Comparison of ENCODE assay signal across 8 cellular contexts in the genomic region with DNA sequence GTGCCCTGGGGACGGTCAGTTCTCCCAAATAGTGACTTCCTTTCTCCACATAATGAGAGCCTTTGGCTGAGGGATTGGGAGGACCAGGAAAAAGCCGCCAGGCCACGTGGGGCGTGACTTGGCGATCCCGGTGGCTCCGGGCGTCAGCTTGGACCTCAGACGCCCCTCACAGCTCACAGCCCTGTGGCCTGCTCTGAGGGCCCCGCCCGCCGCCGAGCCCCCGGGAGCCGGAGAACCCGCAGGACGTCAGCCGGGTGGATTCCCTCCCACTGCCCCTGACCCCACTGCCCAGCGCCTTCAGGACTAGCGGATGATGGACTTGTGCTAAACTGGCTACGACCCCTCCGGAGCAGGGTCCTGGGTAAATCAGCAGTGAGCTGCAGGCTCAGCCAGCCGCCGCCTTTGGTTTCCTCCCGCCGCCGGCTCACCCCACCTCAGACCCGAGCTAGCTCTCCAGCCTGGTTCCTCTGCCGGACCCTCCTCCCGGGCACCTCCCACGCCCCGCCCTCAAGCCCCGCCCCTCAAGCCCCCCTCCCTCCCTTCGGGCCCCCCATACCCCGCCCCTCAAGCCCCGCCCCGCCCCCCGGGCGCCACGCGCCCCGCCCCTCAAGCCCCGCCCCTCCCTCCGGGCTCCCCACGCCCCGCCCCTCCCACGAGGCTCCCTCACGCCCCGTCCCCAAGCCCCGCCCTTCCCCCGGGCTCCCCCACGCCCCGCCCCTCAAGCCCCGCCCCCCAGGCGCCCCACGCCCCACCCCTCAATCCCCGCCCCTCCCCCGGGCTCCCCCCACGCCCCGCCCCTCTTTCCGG. TPM values are rescaled to one million over a fixed set of nuclear protein-coding genes. Genes with fewer than 3 reads are reported as not detected.
DNase-seq lines count a peak whose midpoint lies in the region; ATAC-seq, FAIRE-seq and TF ChIP-seq lines count a peak whose summit lies in the region.
"Had no signal": no experiment of that assay in that cellular context is flagged by ENCODE, and none has a peak within 500 bp of the region (broad histone marks: within the 10 kb centered on the region; RNA-seq: fewer than 3 reads in every experiment).

No MANE protein-coding gene starts in this region.

- no peaks in the 10 kb centered on the region for H3K9me3 Mint-ChIP-seq in H9
- H3K9me3 Mint-ChIP-seq in dendritic cell treated with granulocyte-macrophage colony-stimulating factor and Interleukin-4, amounts not matched to agents 40 ng/mL and 50 ng/mL, for 4 days = no peaks in the 10 kb centered on the region

- peaks cover 14% of the 10 kb centered on the region for H3K23me2 ChIP-seq in H9 (ENCODE audit: insufficient read length, low read depth, low read length, poor library complexity, severe bottlenecking)

- no peak overlapping the region for H4K91ac ChIP-seq in H9 (ENCODE audit: insufficient read length, low read depth, low read length)

- H3K27me3 Mint-ChIP-seq in H9 (ENCODE audit: low read depth) = peaks cover 13% of the 10 kb centered on the region
- peaks cover 23% of the 10 kb centered on the region for H3K27me3 Mint-ChIP-seq in dendritic cell treated with granulocyte-macrophage colony-stimulating factor and Interleukin-4, amounts not matched to agents 40 ng/mL and 50 ng/mL, for 4 days
- H3K27me3 Mint-ChIP-seq: activated naive CD8-positive, alpha-beta T cell had no signal

- no peak overlapping the region for H2AK5ac ChIP-seq in H9 (ENCODE audit: insufficient read length, low read length)

- no peak overlapping the region for H3K27ac Mint-ChIP-seq in H9
- H3K27ac Mint-ChIP-seq in dendritic cell treated with granulocyte-macrophage colony-stimulating factor and Interleukin-4, amounts not matched to agents 40 ng/mL and 50 ng/mL, for 4 days = peak overlapping the region; percentile 74
- H3K27ac Mint-ChIP-seq: activated naive CD8-positive, alpha-beta T cell had no signal

- TF ChIP-seq RAD21 in HepG2 (CRISPR knock-in tag; IDR thresholded peaks at IDR 0.05) = no peak

- no peak for FAIRE-seq in HepG2 (lab: Jason Lieb, UNC)

- no peak overlapping the region for H3K4ac ChIP-seq in H9 (ENCODE audit: low read depth, low read length)

- no peak overlapping the region for H3T11ph ChIP-seq in H9 (ENCODE audit: low read length)

- H3K27ac ChIP-seq in DND-41 (ENCODE audit: low read length) = no peak overlapping the region
- H3K27ac ChIP-seq in H9 (ENCODE audit: insufficient read length, low read depth, low read length) = no peak overlapping the region
- 0 out of 2 replicates have a peak overlapping the region, but pooled peaks have one; percentile 29 for H3K27ac ChIP-seq in Panc1 (ENCODE audit: low read length)
- peak overlapping the region; percentile 18 for H3K27ac ChIP-seq in HepG2 (ENCODE audit: extremely low read length, insufficient read depth, low read length)
- H3K27ac ChIP-seq in stomach smooth muscle (ENCODE audit: low read length) = peak overlapping the region; percentile 71

- no peak overlapping the region for H4K8ac ChIP-seq in H9 (replicated peaks; ENCODE audit: insufficient read length, low read depth, low read length)

- peak overlapping the region; percentile 67 for H3K4me2 ChIP-seq in DND-41 (ENCODE audit: insufficient read depth, low read length)
- peak overlapping the region; percentile 89 for H3K4me2 ChIP-seq in H9 (ENCODE audit: insufficient read depth, insufficient read length, low read length)
- peak overlapping the region; percentile 90 for H3K4me2 ChIP-seq in HepG2 (ENCODE audit: low read depth, low read length)

- no peak overlapping the region for H2BK15ac ChIP-seq in H9 (ENCODE audit: low read depth, low read length)

- H3K4me1 Mint-ChIP-seq in H9 = peaks cover 10 to 34% of the 10 kb centered on the region in 2 experiments
- H3K4me1 Mint-ChIP-seq in dendritic cell treated with granulocyte-macrophage colony-stimulating factor and Interleukin-4, amounts not matched to agents 40 ng/mL and 50 ng/mL, for 4 days (ENCODE audit: low read depth) = peaks cover 73% of the 10 kb centered on the region

- H2AFZ ChIP-seq in DND-41 (ENCODE audit: low read depth, low read length) = no peak overlapping the region
- no peak overlapping the region for H2AFZ ChIP-seq in H9 (ENCODE audit: low read length)
- no peak overlapping the region for H2AFZ ChIP-seq in HepG2 (ENCODE audit: low read length)

- no peak overlapping the region for H2BK120ac ChIP-seq in H9 (ENCODE audit: low read depth, low read length, poor library complexity, severe bottlenecking)

- H3K4me1 ChIP-seq in DND-41 (ENCODE audit: insufficient read depth, low read length) (peaks cover 15% of the 10 kb centered on the region), H9 (ENCODE audit: insufficient read depth, low read length) (no peaks in the 10 kb centered on the region), Panc1 (ENCODE audit: control insufficient read depth, insufficient read depth, low read length) (peaks cover 47% of the 10 kb centered on the region), HepG2 (ENCODE audit: insufficient read depth, low read length) (peaks cover 84% of the 10 kb centered on the region), stomach smooth muscle (ENCODE audit: control insufficient read depth, insufficient read depth, low read length) (peaks cover 71% of the 10 kb centered on the region)

- H2BK12ac ChIP-seq in H9 (ENCODE audit: insufficient read length, low read depth, low read length) = no peak overlapping the region

- POLR2A ChIA-PET in Panc1 (lab: Charles Lee) (interaction anchor here (0.6 to 0.7 kb wide), 2 partner anchors 33 to 48 kb away, joined by 3 read pairs; no protein-coding TSS in a partner anchor), HepG2 (lab: Yijun Ruan, JAX) (interaction anchor here (1.1 to 8.5 kb wide), 5 partner anchors 10 to 208 kb away, joined by 3 to 178 read pairs (median 5); a partner anchor contains a TSS)

- ATAC-seq in DND-41 (ENCODE audit: insufficient read depth, low read depth) (peak; percentile 60), Panc1 (no peak), HepG2 (peak; percentile 32)

- H3K9me3 ChIP-seq in DND-41 (ENCODE audit: insufficient read depth, low read length, severe bottlenecking) = no peaks in the 10 kb centered on the region
- H3K9me3 ChIP-seq in H9 (ENCODE audit: control insufficient read depth, low read depth, low read length) = no peaks in the 10 kb centered on the region
- H3K9me3 ChIP-seq in Panc1 (ENCODE audit: control insufficient read depth, insufficient read depth, low read depth, low read length) = no peaks in the 10 kb centered on the region
- H3K9me3 ChIP-seq in HepG2 (ENCODE audit: low read length) = no peaks in the 10 kb centered on the region
- no peaks in the 10 kb centered on the region for H3K9me3 ChIP-seq in stomach smooth muscle (ENCODE audit: control insufficient read depth in 2 of 2, low read length in 2 of 2)

- intact Hi-C loops in Panc1 (cut with micrococcal nuclease; ENCODE audit: unreplicated experiment) (no loop called here), HepG2 (cut with micrococcal nuclease; ENCODE audit: unreplicated experiment) (no loop called here)
- intact Hi-C loops in dendritic cell treated with granulocyte-macrophage colony-stimulating factor and Interleukin-4, amounts not matched to agents 40 ng/mL and 50 ng/mL, for 4 days (cut with micrococcal nuclease) = no loop called here

- H3K9ac ChIP-seq in DND-41 (ENCODE audit: low read depth, low read length) (peak overlapping the region; percentile 38; the same call in 1 of the 2 replicates), H9 (ENCODE audit: extremely low read depth, insufficient read length, low read length) (peak overlapping the region; percentile 67), HepG2 (ENCODE audit: insufficient read depth, low read depth, low read length) (peak overlapping the region; percentile 69), stomach smooth muscle (ENCODE audit: low read length in 2 of 2) (peak overlapping the region; percentile 62 to 64)

- peak overlapping the region; percentile 93; the same call in 1 of the 2 replicates for H3K14ac ChIP-seq in H9 (ENCODE audit: insufficient read depth, low read length)

- H4K5ac ChIP-seq in H9 (ENCODE audit: insufficient read length, low read depth, low read length) = no peak overlapping the region

- in situ Hi-C loops in Panc1 (cut with HindIII; ENCODE audit: low pct_unique_long_range_greater_than_20kb, low sequenced_read_pairs) = no loop called here
- in situ Hi-C loops in HepG2 (cut with HindIII; ENCODE audit: extremely low pct_ligation_motif_present, low pct_unique_long_range_greater_than_20kb) = no loop called here

- H3K36me3 ChIP-seq in DND-41 (ENCODE audit: insufficient read depth, low read length) = no peaks in the 10 kb centered on the region
- no peaks in the 10 kb centered on the region for H3K36me3 ChIP-seq in Panc1 (ENCODE audit: control insufficient read depth, insufficient read depth, low read length)
- no peaks in the 10 kb centered on the region for H3K36me3 ChIP-seq in HepG2 (replicated peaks in 1 of 2; ENCODE audit: control insufficient read depth in 1 of 2, insufficient read depth in 2 of 2, low read length in 2 of 2)
- H3K36me3 ChIP-seq in stomach smooth muscle (ENCODE audit: control insufficient read depth in 2 of 2, insufficient read depth in 2 of 2, low read length in 2 of 2) = no peaks in the 10 kb centered on the region

- H2BK5ac ChIP-seq in H9 (ENCODE audit: insufficient read length, low read length) = no peak overlapping the region

- H3K4me3 ChIP-seq in DND-41 (ENCODE audit: low read depth in 1 of 2, low read length in 2 of 2) (peak overlapping the region in 1 of 2 experiments; percentile 52; a peak in 2 of 4 replicates), Panc1 (ENCODE audit: low read depth in 2 of 2, low read length in 2 of 2) (peak overlapping the region; percentile 35 to 53), HepG2 (replicated peaks in 1 of 3; ENCODE audit: insufficient read depth in 1 of 3, low read depth in 2 of 3, low read length in 3 of 3) (peak overlapping the region; percentile 54 to 83 (median 60); a peak in 5 of 6 replicates), stomach smooth muscle (ENCODE audit: low read length in 2 of 2) (peak overlapping the region; percentile 73 to 74)

- H3K36me3 Mint-ChIP-seq in H9 (ENCODE audit: insufficient read depth in 1 of 3, low read depth in 3 of 3) = no peaks in the 10 kb centered on the region; a peak in 1 of 7 replicates
- peaks cover 8% of the 10 kb centered on the region for H3K36me3 Mint-ChIP-seq in dendritic cell treated with granulocyte-macrophage colony-stimulating factor and Interleukin-4, amounts not matched to agents 40 ng/mL and 50 ng/mL, for 4 days (ENCODE audit: low read depth)
- H3K36me3 Mint-ChIP-seq: activated naive CD8-positive, alpha-beta T cell had no signal

- WGBS in H9 (ENCODE audit: extremely low coverage, insufficient read length, low lambda C conversion rate) = no CpG with 5 or more reads among the region's 61 CpGs
- WGBS in HepG2 (ENCODE audit: low lambda C conversion rate) = 3% methylated on average over 7 of the region's 61 CpGs

- CTCF ChIA-PET in Panc1 (lab: Charles Lee) (interaction anchor here (0.5 to 1.1 kb wide), 2 partner anchors 177 to 458 kb away, joined by 3 to 4 read pairs; no protein-coding TSS in a partner anchor), HepG2 (lab: Yijun Ruan, JAX; ENCODE audit: low intra/inter-chr PET ratio, low total read pairs) (no interaction called here)

- no peak for TF ChIP-seq POLR2A in HepG2 (IDR thresholded peaks at IDR 0.05; ENCODE audit: insufficient read depth in 1 of 2, low read depth in 2 of 2, low read length in 2 of 2)

- peak overlapping the region; percentile 33 for H2BK20ac ChIP-seq in H9 (ENCODE audit: low read depth, low read length, poor library complexity, severe bottlenecking)

- no peak for TF ChIP-seq EP300 in HepG2 (IDR thresholded peaks at IDR 0.05; ENCODE audit: low read depth in 2 of 2, low read length in 2 of 2)
- no peak for TF ChIP-seq EP300 in HepG2 (CRISPR knock-in tag; IDR thresholded peaks at IDR 0.05; ENCODE audit: borderline replicate concordance)

- TF ChIP-seq CTCF in DND-41 (IDR thresholded peaks at IDR 0.05; ENCODE audit: borderline replicate concordance, extremely low read depth, low read length, poor library complexity, severe bottlenecking) = no peak
- TF ChIP-seq CTCF in H9 (conservative IDR thresholded peaks at IDR 0.05) = no peak
- no peak for TF ChIP-seq CTCF in Panc1 (IDR thresholded peaks at IDR 0.05)
- TF ChIP-seq CTCF in HepG2 (CRISPR knock-in tag; IDR thresholded peaks at IDR 0.05) = no peak

- no peak overlapping the region for H3K23ac ChIP-seq in H9 (ENCODE audit: insufficient read length, low read depth, low read length)

- H3K27me3 ChIP-seq in DND-41 (ENCODE audit: insufficient read depth, low read length, poor library complexity) (no peaks in the 10 kb centered on the region), H9 (ENCODE audit: insufficient read depth, low read length) (no peaks in the 10 kb centered on the region), Panc1 (ENCODE audit: control insufficient read depth, insufficient read depth, low read length) (no peaks in the 10 kb centered on the region), HepG2 (ENCODE audit: control insufficient read depth in 1 of 2, insufficient read depth in 2 of 2, low read length in 2 of 2) (peaks cover 0 to 20% of the 10 kb centered on the region in 2 experiments; a peak in 4 of 5 replicates), stomach smooth muscle (ENCODE audit: control insufficient read depth in 1 of 2, insufficient read depth in 2 of 2, low read length in 2 of 2) (no peaks in the 10 kb centered on the region)

- peak overlapping the region; percentile 57 to 75 for H3K4me3 Mint-ChIP-seq in H9
- H3K4me3 Mint-ChIP-seq in dendritic cell treated with granulocyte-macrophage colony-stimulating factor and Interleukin-4, amounts not matched to agents 40 ng/mL and 50 ng/mL, for 4 days = peak overlapping the region; percentile 78
- H3K4me3 Mint-ChIP-seq: activated naive CD8-positive, alpha-beta T cell had no signal

- no peaks in the 10 kb centered on the region for H3K79me2 ChIP-seq in DND-41 (ENCODE audit: insufficient read depth, low read length)
- H3K79me2 ChIP-seq in H9 (ENCODE audit: insufficient read depth, low read length) = no peaks in the 10 kb centered on the region
- no peaks in the 10 kb centered on the region for H3K79me2 ChIP-seq in HepG2 (ENCODE audit: insufficient read depth, low read length)

- no peaks in the 10 kb centered on the region; the same call in none of the 2 replicates for H4K20me1 ChIP-seq in DND-41 (ENCODE audit: insufficient read depth, low read length)
- H4K20me1 ChIP-seq in H9 (ENCODE audit: control insufficient read depth, insufficient read depth, insufficient read length) = no peaks in the 10 kb centered on the region
- H4K20me1 ChIP-seq in HepG2 (ENCODE audit: insufficient read depth, low read length) = no peaks in the 10 kb centered on the region

- no peak overlapping the region for H3K56ac ChIP-seq in H9 (ENCODE audit: insufficient read length, low read depth, low read length)

- H3K79me1 ChIP-seq in H9 (ENCODE audit: insufficient read depth, low read depth, low read length, poor library complexity, severe bottlenecking) = no peaks in the 10 kb centered on the region

- BruUV-seq in Panc1 (replicated peaks; lab: Mats Ljungman, UMichigan) (no TSS peak), HepG2 (replicated peaks; lab: Mats Ljungman, UMichigan) (no TSS peak)

- H3K18ac ChIP-seq in H9 (ENCODE audit: insufficient read length, low read depth, low read length) = peak overlapping the region; percentile 84

- DNase-seq in DND-41 (no peak), H9 (peak; percentile 93), Panc1 (ENCODE audit: low read depth, low spot score) (no peak), HepG2 (ENCODE audit: low spot score) (peak; percentile 57)
- no peak for DNase-seq in activated CD4-positive, alpha-beta T cell treated with anti-CD3 and anti-CD28 coated beads for 4 hours

RNA-seq across cellular contexts. Expression of a gene that starts 10.0 kb away (rescaled TPM):
- total RNA-seq in H9 (2021) (119 and 125 TPM in 2 replicates), Panc1 (2021; ENCODE audit: unreplicated experiment) (177 TPM), HepG2 (2016; rRNA removed; fragmentation: Illumina TruSeq; extraction: Trizol) (10.4 and 10.8 TPM in 2 replicates)
- polyA plus RNA-seq in Panc1 (2012; ENCODE audit: insufficient read length) = 197 TPM
- total RNA-seq in HepG2 (2016; cell fraction: cytosol; rRNA removed; fragmentation: Illumina TruSeq; extraction: Trizol; ENCODE audit: low read depth) = 25.8 and 31.3 TPM in 2 replicates
- 9.1 and 10.5 TPM in 2 replicates for total RNA-seq in HepG2 (2016; cell fraction: insoluble cytoplasmic fraction; rRNA removed; fragmentation: Illumina TruSeq; extraction: Trizol)
- total RNA-seq in HepG2 (2016; cell fraction: membrane; rRNA removed; fragmentation: Illumina TruSeq; extraction: Trizol) = 30.5 and 36.7 TPM in 2 replicates
- total RNA-seq in HepG2 (2016; cell fraction: nucleus; rRNA removed; fragmentation: Illumina TruSeq; extraction: Trizol) = 7.4 and 9.0 TPM in 2 replicates
- polyA plus RNA-seq in HepG2 (2011; rRNA removed) = 9.6 and 14.4 TPM in 2 replicates
- 8.7 and 21.7 TPM in 2 replicates for polyA plus RNA-seq in HepG2 (2011; cell fraction: cytosol; rRNA removed)
- polyA plus RNA-seq in HepG2 (2011; cell fraction: nucleus; rRNA removed) = 37.4 and 44.6 TPM in 2 replicates
- 24.2 and 24.5 TPM in 2 replicates for polyA plus RNA-seq in HepG2 (2012)
- 237 and 239 TPM in 2 replicates for polyA plus RNA-seq in HepG2 (2016; cell fraction: cytosol; fragmentation: Illumina TruSeq; extraction: Trizol; ENCODE audit: low read depth)
- 38.7 and 46.2 TPM in 2 replicates for polyA plus RNA-seq in HepG2 (2016; cell fraction: insoluble cytoplasmic fraction; fragmentation: Illumina TruSeq; extraction: Trizol; ENCODE audit: low read depth)
- 156 and 163 TPM in 2 replicates for polyA plus RNA-seq in HepG2 (2016; cell fraction: membrane; fragmentation: Illumina TruSeq; extraction: Trizol; ENCODE audit: low read depth)
- polyA plus RNA-seq in HepG2 (2016; cell fraction: nucleus; fragmentation: Illumina TruSeq; extraction: Trizol; ENCODE audit: insufficient read depth, low read depth) = 44.5 and 50.9 TPM in 2 replicates
- polyA minus RNA-seq in HepG2 (2011; rRNA and poly(A)+ RNA removed; ENCODE audit: low replicate concordance) = 3.5 and 6.2 TPM in 2 replicates
- polyA minus RNA-seq in HepG2 (2011; cell fraction: cytosol; rRNA and poly(A)+ RNA removed) = 5.6 and 7.3 TPM in 2 replicates
- 6.3 and 6.6 TPM in 2 replicates for polyA minus RNA-seq in HepG2 (2011; cell fraction: nucleus; rRNA and poly(A)+ RNA removed)

RNA-seq across cellular contexts. Expression of a gene that starts 23.5 kb away (rescaled TPM):
- total RNA-seq in H9 (2021) (88.8 and 89.5 TPM in 2 replicates), Panc1 (2021; ENCODE audit: unreplicated experiment) (63.2 TPM), HepG2 (2016; rRNA removed; fragmentation: Illumina TruSeq; extraction: Trizol) (6.9 and 9.6 TPM in 2 replicates)
- polyA plus RNA-seq in Panc1 (2012; ENCODE audit: insufficient read length) = 35.0 TPM
- total RNA-seq in HepG2 (2016; cell fraction: cytosol; rRNA removed; fragmentation: Illumina TruSeq; extraction: Trizol; ENCODE audit: low read depth) = 3.4 and 6.3 TPM in 2 replicates
- total RNA-seq in HepG2 (2016; cell fraction: insoluble cytoplasmic fraction; rRNA removed; fragmentation: Illumina TruSeq; extraction: Trizol) = 7.7 and 7.9 TPM in 2 replicates
- total RNA-seq in HepG2 (2016; cell fraction: membrane; rRNA removed; fragmentation: Illumina TruSeq; extraction: Trizol) = 4.6 and 5.7 TPM in 2 replicates
- 10.6 and 12.2 TPM in 2 replicates for total RNA-seq in HepG2 (2016; cell fraction: nucleus; rRNA removed; fragmentation: Illumina TruSeq; extraction: Trizol)
- polyA plus RNA-seq in HepG2 (2011; rRNA removed) = 4.7 and 5.9 TPM in 2 replicates
- polyA plus RNA-seq in HepG2 (2011; cell fraction: cytosol; rRNA removed) = 3.8 and 4.2 TPM in 2 replicates
- 20.3 and 21.2 TPM in 2 replicates for polyA plus RNA-seq in HepG2 (2011; cell fraction: nucleus; rRNA removed)
- polyA plus RNA-seq in HepG2 (2012) = 10.1 and 12.3 TPM in 2 replicates
- 0.60 and 0.83 TPM in 2 replicates for polyA plus RNA-seq in HepG2 (2016; cell fraction: cytosol; fragmentation: Illumina TruSeq; extraction: Trizol; ENCODE audit: low read depth)
- 16.7 and 23.3 TPM in 2 replicates for polyA plus RNA-seq in HepG2 (2016; cell fraction: insoluble cytoplasmic fraction; fragmentation: Illumina TruSeq; extraction: Trizol; ENCODE audit: low read depth)
- polyA plus RNA-seq in HepG2 (2016; cell fraction: membrane; fragmentation: Illumina TruSeq; extraction: Trizol; ENCODE audit: low read depth) = 3.7 and 4.4 TPM in 2 replicates
- polyA plus RNA-seq in HepG2 (2016; cell fraction: nucleus; fragmentation: Illumina TruSeq; extraction: Trizol; ENCODE audit: insufficient read depth, low read depth) = 33.8 and 34.3 TPM in 2 replicates
- polyA minus RNA-seq in HepG2 (2011; rRNA and poly(A)+ RNA removed; ENCODE audit: low replicate concordance) = 4.4 and 14.7 TPM in 2 replicates
- polyA minus RNA-seq in HepG2 (2011; cell fraction: cytosol; rRNA and poly(A)+ RNA removed) = 16.7 and 22.2 TPM in 2 replicates
- 10.9 and 12.1 TPM in 2 replicates for polyA minus RNA-seq in HepG2 (2011; cell fraction: nucleus; rRNA and poly(A)+ RNA removed)

Comparison
In these comparisons a context has a peak if more than half of its experiments do, and no peak if none do; other contexts are left out.
1. DNase-seq: peak in H9 (single experiment) and HepG2 (single experiment); none in DND-41 (single experiment), Panc1 (single experiment) and activated CD4-positive, alpha-beta T cell treated with anti-CD3 and anti-CD28 coated beads for 4 hours (0 of 2).
2. H3K27ac ChIP-seq: peak in Panc1 (single experiment), HepG2 (single experiment) and stomach smooth muscle (single experiment); none in DND-41 (single experiment) and H9 (single experiment).
3. Peak in every context shown above with its lines, with median percentiles within 50 percentile points of each other: H3K4me2 ChIP-seq and H3K9ac ChIP-seq.